In the genomic region with DNA sequence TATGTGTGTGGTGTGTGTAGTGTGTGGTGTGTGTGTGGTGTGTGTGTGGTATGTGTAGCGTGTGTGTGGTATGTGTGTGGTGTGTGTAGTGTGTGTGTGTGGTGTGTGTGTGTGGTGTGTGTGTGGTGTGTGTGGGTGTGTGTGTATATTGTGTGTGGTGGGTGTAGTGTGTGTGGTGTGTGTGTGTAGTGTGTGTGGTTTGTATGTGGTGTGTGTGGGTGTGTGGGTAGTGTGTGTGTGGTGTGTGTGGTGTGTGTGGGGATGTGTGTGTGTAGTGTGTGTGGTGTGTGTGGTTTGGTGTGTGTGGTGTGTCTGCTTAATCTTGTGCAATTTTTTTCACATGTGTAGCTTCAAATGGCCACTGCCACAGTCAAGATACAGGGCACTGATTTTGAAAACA, we compare ENCODE assay signal across 2 cellular contexts.
TF ChIP-seq lines count a peak whose summit lies in the region.

No MANE protein-coding gene starts in this region.

TF ChIP-seq in IMR-90, 13 proteins besides CTCF, POLR2A, EP300 and RAD21:
- TF ChIP-seq CHD1 (IDR thresholded peaks at IDR 0.05; ENCODE audit: low read depth, low read length) = no peak

TF ChIP-seq in H1, 55 proteins besides CTCF, POLR2A, EP300 and RAD21:
- TF ChIP-seq TAF7 (optimal IDR thresholded peaks at IDR 0.05; ENCODE audit: borderline replicate concordance, low read depth, low read length) (no peak), TBP (IDR thresholded peaks at IDR 0.05; ENCODE audit: low read depth, low read length) (no peak), CTBP2 (IDR thresholded peaks at IDR 0.05; ENCODE audit: borderline replicate concordance, insufficient read depth, insufficient read length, low read length) (no peak), TEAD4 (IDR thresholded peaks at IDR 0.05; ENCODE audit: low read depth, low read length) (no peak), SAP30 (IDR thresholded peaks at IDR 0.05; ENCODE audit: insufficient read depth, insufficient replicate concordance, low read length) (no peak), BCL11A (IDR thresholded peaks at IDR 0.05; ENCODE audit: low read depth in 2 of 2, low read length in 2 of 2) (no peak), KDM1A (IDR thresholded peaks at IDR 0.05; ENCODE audit: borderline replicate concordance, low read length) (no peak), SUZ12 (IDR thresholded peaks at IDR 0.05; ENCODE audit: low read length) (no peak)
TF ChIP-seq in H1: peak in this region for 0.
